Comparison of ENCODE assay signal across 1 cellular context in genomic region chr2:37631292-37631691, GRCh38.
TF ChIP-seq lines count a peak whose summit lies in the region.

No MANE protein-coding gene starts in this region.

TF ChIP-seq in GM23338, 12 proteins besides CTCF, POLR2A, EP300 and RAD21 (continued from another document):
- TF ChIP-seq, protein P1, sequence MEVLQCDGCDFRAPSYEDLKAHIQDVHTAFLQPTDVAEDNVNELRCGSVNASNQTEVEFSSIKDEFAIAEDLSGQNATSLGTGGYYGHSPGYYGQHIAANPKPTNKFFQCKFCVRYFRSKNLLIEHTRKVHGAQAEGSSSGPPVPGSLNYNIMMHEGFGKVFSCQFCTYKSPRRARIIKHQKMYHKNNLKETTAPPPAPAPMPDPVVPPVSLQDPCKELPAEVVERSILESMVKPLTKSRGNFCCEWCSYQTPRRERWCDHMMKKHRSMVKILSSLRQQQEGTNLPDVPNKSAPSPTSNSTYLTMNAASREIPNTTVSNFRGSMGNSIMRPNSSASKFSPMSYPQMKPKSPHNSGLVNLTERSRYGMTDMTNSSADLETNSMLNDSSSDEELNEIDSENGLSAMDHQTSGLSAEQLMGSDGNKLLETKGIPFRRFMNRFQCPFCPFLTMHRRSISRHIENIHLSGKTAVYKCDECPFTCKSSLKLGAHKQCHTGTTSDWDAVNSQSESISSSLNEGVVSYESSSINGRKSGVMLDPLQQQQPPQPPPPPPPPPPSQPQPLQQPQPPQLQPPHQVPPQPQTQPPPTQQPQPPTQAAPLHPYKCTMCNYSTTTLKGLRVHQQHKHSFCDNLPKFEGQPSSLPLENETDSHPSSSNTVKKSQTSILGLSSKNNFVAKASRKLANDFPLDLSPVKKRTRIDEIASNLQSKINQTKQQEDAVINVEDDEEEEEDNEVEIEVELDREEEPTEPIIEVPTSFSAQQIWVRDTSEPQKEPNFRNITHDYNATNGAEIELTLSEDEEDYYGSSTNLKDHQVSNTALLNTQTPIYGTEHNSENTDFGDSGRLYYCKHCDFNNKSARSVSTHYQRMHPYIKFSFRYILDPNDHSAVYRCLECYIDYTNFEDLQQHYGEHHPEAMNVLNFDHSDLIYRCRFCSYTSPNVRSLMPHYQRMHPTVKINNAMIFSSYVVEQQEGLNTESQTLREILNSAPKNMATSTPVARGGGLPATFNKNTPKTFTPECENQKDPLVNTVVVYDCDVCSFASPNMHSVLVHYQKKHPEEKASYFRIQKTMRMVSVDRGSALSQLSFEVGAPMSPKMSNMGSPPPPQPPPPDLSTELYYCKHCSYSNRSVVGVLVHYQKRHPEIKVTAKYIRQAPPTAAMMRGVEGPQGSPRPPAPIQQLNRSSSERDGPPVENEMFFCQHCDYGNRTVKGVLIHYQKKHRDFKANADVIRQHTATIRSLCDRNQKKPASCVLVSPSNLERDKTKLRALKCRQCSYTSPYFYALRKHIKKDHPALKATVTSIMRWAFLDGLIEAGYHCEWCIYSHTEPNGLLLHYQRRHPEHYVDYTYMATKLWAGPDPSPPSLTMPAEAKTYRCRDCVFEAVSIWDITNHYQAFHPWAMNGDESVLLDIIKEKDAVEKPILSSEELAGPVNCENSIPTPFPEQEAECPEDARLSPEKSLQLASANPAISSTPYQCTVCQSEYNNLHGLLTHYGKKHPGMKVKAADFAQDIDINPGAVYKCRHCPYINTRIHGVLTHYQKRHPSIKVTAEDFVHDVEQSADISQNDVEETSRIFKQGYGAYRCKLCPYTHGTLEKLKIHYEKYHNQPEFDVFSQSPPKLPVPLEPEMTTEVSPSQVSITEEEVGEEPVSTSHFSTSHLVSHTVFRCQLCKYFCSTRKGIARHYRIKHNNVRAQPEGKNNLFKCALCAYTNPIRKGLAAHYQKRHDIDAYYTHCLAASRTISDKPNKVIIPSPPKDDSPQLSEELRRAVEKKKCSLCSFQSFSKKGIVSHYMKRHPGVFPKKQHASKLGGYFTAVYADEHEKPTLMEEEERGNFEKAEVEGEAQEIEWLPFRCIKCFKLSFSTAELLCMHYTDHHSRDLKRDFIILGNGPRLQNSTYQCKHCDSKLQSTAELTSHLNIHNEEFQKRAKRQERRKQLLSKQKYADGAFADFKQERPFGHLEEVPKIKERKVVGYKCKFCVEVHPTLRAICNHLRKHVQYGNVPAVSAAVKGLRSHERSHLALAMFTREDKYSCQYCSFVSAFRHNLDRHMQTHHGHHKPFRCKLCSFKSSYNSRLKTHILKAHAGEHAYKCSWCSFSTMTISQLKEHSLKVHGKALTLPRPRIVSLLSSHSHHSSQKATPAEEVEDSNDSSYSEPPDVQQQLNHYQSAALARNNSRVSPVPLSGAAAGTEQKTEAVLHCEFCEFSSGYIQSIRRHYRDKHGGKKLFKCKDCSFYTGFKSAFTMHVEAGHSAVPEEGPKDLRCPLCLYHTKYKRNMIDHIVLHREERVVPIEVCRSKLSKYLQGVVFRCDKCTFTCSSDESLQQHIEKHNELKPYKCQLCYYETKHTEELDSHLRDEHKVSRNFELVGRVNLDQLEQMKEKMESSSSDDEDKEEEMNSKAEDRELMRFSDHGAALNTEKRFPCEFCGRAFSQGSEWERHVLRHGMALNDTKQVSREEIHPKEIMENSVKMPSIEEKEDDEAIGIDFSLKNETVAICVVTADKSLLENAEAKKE (CRISPR knock-in tag; IDR thresholded peaks at IDR 0.05), result no peak
- TF ChIP-seq JUNB (IDR thresholded peaks at IDR 0.05; ENCODE audit: unreplicated experiment), result no peak
